8 cellular contexts compared by ENCODE assay signal in the genomic region with DNA sequence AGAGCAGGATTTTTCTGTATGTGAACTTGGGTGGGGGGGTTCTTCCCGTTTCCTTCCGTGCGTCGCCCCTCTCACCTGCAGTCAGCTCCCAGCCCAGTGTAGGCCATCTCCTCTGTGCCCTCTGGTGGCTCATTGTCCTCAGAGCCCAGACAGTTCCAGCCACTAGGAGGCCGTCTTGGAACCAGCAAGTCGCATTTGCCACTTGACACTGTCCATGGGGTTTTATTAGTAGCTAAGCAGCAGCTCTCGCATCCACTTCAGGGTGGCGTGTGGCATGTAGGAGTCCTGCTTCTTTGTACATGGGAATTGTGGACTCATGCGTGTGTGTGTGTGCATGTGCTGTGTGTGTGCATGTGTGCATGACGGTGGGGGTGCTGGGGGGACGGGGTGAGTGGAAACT.
A peak's percentile ranks its signal among the peaks of the same experiment; 100 is the strongest.
DNase-seq lines count a peak whose midpoint lies in the region; ATAC-seq and TF ChIP-seq lines count a peak whose summit lies in the region.

No MANE protein-coding gene starts in this region.

- no peak overlapping the region for H3K14ac ChIP-seq in mesenchymal stem cell (ENCODE audit: low read length in 2 of 2)

- no peak overlapping the region for H3K4me3 ChIP-seq in colonic mucosa
- H3K4me3 ChIP-seq in mesenchymal stem cell (ENCODE audit: insufficient read depth in 1 of 2, low read depth in 1 of 2, low read length in 2 of 2): no peak overlapping the region

- no peak overlapping the region for H3K4me2 ChIP-seq in mesenchymal stem cell (ENCODE audit: low read length, poor library complexity, severe bottlenecking)

- H2BK120ac ChIP-seq in mesenchymal stem cell (ENCODE audit: low read depth, low read length): no peak overlapping the region

- in situ Hi-C loops in G401 (cut with HindIII; ENCODE audit: low sequenced_read_pairs): no loop called here

- no peak overlapping the region for H3K9ac ChIP-seq in colonic mucosa (ENCODE audit: low read depth in 2 of 2, low read length in 2 of 2)
- no peak overlapping the region for H3K9ac ChIP-seq in mesenchymal stem cell (ENCODE audit: low read length)

- no peak overlapping the region for H2AK5ac ChIP-seq in mesenchymal stem cell (ENCODE audit: low read length, severe bottlenecking)

- no peak overlapping the region for H3K18ac ChIP-seq in mesenchymal stem cell (ENCODE audit: low read depth in 1 of 2, low read length in 2 of 2)

- peak; percentile 31 for TF ChIP-seq CTCF in colonic mucosa (IDR thresholded peaks at IDR 0.05)

- ATAC-seq in HG03196 (IDR thresholded peaks at IDR 0.05; ENCODE audit: unreplicated experiment): no peak
- ATAC-seq in GM19397 (IDR thresholded peaks at IDR 0.05; ENCODE audit: unreplicated experiment): no peak

- no peaks in the 10 kb centered on the region for H3K4me1 ChIP-seq in colonic mucosa
- peaks cover 3% of the 10 kb centered on the region for H3K4me1 ChIP-seq in mesenchymal stem cell (ENCODE audit: control insufficient read depth, insufficient read depth, low read depth, low read length)

- H3K27ac ChIP-seq in colonic mucosa (no peak overlapping the region), mesenchymal stem cell (ENCODE audit: low read length, poor library complexity, severe bottlenecking) (no peak overlapping the region)

- no peak overlapping the region for H3K4ac ChIP-seq in mesenchymal stem cell (ENCODE audit: low read depth in 1 of 2, low read length in 2 of 2)

- no peak overlapping the region for H4K91ac ChIP-seq in mesenchymal stem cell (ENCODE audit: low read length)

- H2BK5ac ChIP-seq in mesenchymal stem cell (ENCODE audit: low read depth, low read length, poor library complexity, severe bottlenecking): no peak overlapping the region

- no peak overlapping the region for H2BK15ac ChIP-seq in mesenchymal stem cell (ENCODE audit: low read depth, poor library complexity, severe bottlenecking)

- H4K8ac ChIP-seq in mesenchymal stem cell (ENCODE audit: low read length): no peak overlapping the region

- no peaks in the 10 kb centered on the region for H3K27me3 ChIP-seq in colonic mucosa
- H3K27me3 ChIP-seq in mesenchymal stem cell (ENCODE audit: control insufficient read depth in 1 of 2, insufficient read depth in 1 of 2, low read length in 2 of 2): no peaks in the 10 kb centered on the region

- intact Hi-C loops in colonic mucosa (cut with DNase I): no loop called here

- H3K23ac ChIP-seq in mesenchymal stem cell (ENCODE audit: low read length in 2 of 2): no peak overlapping the region

- H2BK12ac ChIP-seq in mesenchymal stem cell (ENCODE audit: low read length in 2 of 2): no peak overlapping the region

- DNase-seq in A172 (ENCODE audit: low spot score) (peak; percentile 49), G401 (ENCODE audit: low spot score) (peak; percentile 88), OCI-M1 (lab: John Stamatoyannopoulos, UW) (peak; percentile 10), colonic mucosa (peak; percentile 51), mesenchymal stem cell (peak; percentile 68), middle frontal gyrus (ENCODE audit: extremely low spot score, low spot score) (no peak)

- H2AFZ ChIP-seq in mesenchymal stem cell (ENCODE audit: low read depth, low read length): no peak overlapping the region

- peaks cover 24% of the 10 kb centered on the region for H3K36me3 ChIP-seq in colonic mucosa
- peaks cover 81 to 90% of the 10 kb centered on the region in 2 experiments for H3K36me3 ChIP-seq in mesenchymal stem cell (ENCODE audit: control insufficient read depth in 1 of 2, insufficient read depth in 2 of 2, low read depth in 1 of 2, low read length in 2 of 2)

- peaks cover 39% of the 10 kb centered on the region for H3K79me1 ChIP-seq in mesenchymal stem cell (replicated peaks; ENCODE audit: low read length, poor library complexity, severe bottlenecking)

- 82% methylated on average over 11 of the region's 11 CpGs for WGBS in mesenchymal stem cell

- H3K9me3 ChIP-seq in colonic mucosa: no peaks in the 10 kb centered on the region
- H3K9me3 ChIP-seq in mesenchymal stem cell (ENCODE audit: control insufficient read depth, low read length): no peaks in the 10 kb centered on the region
